In genomic region chr20:2103454-2104153, GRCh38 we compare ENCODE assay signal across 8 cellular contexts. TPM values are rescaled to one million over a fixed set of nuclear protein-coding genes. Genes with fewer than 3 reads are reported as not detected.
DNase-seq lines count a peak whose midpoint lies in the region; ATAC-seq and TF ChIP-seq lines count a peak whose summit lies in the region.

No MANE protein-coding gene starts in this region.

- H3K9ac ChIP-seq in ES-I3 (ENCODE audit: low read depth, low read length), result peak overlapping the region; percentile 93
- peak overlapping the region; percentile 99 for H3K9ac ChIP-seq in endodermal cell (ENCODE audit: extremely low read depth, low read length, poor library complexity, severe bottlenecking)

- H3K9me3 ChIP-seq in ES-I3 (ENCODE audit: control insufficient read depth, insufficient read depth, low read length) (no peaks in the 10 kb centered on the region), endodermal cell (ENCODE audit: control insufficient read depth, low read length) (no peaks in the 10 kb centered on the region)

- DNase-seq in NCI-H69 (lab: John Stamatoyannopoulos, UW) (peak; percentile 41), endodermal cell (no peak), osteocyte (ENCODE audit: extremely low spot score, unreplicated experiment) (no peak), GM13977 (ENCODE audit: low spot score) (no peak)
- DNase-seq in stimulated activated CD4-positive, alpha-beta T cell treated with anti-CD3 and anti-CD28 coated beads, Interleukin-4, amount 100 ng/mL, for 24 hours, result no peak

- peaks cover 20% of the 10 kb centered on the region for H3K4me1 Mint-ChIP-seq in endodermal cell
- peaks cover 40% of the 10 kb centered on the region for H3K4me1 Mint-ChIP-seq in osteocyte (ENCODE audit: unreplicated experiment)

- H3K27ac Mint-ChIP-seq in endodermal cell, result no peak overlapping the region
- H3K27ac Mint-ChIP-seq in osteocyte (ENCODE audit: unreplicated experiment), result peak overlapping the region; percentile 91

- 14 to 23% methylated on average over 4 to 10 of the region's 13 CpGs for WGBS in endodermal cell (ENCODE audit: insufficient coverage in 1 of 2, insufficient read length in 1 of 2), 2 experiments

- H3K4me3 Mint-ChIP-seq in endodermal cell (peak overlapping the region; percentile 73), osteocyte (ENCODE audit: unreplicated experiment) (peak overlapping the region; percentile 95)

- H3K27ac ChIP-seq in endodermal cell (ENCODE audit: low read depth, low read length), result peak overlapping the region; percentile 100

- H3K9me3 Mint-ChIP-seq in endodermal cell (no peaks in the 10 kb centered on the region), osteocyte (ENCODE audit: unreplicated experiment) (no peaks in the 10 kb centered on the region)

- H3K27me3 ChIP-seq in endodermal cell (ENCODE audit: control insufficient read depth, insufficient read depth, low read length, poor library complexity, severe bottlenecking), result no peaks in the 10 kb centered on the region

- peak overlapping the region; percentile 97 for H3K4me3 ChIP-seq in endodermal cell (ENCODE audit: low read length)

- ATAC-seq in HG02610 (IDR thresholded peaks at IDR 0.05; ENCODE audit: unreplicated experiment), result no peak
- no peak for ATAC-seq in GM18861 (IDR thresholded peaks at IDR 0.05; ENCODE audit: unreplicated experiment)

- no peaks in the 10 kb centered on the region for H3K27me3 Mint-ChIP-seq in endodermal cell (ENCODE audit: insufficient read depth)
- peaks cover 2% of the 10 kb centered on the region for H3K27me3 Mint-ChIP-seq in osteocyte (ENCODE audit: unreplicated experiment)

- peaks cover 17% of the 10 kb centered on the region; the same call in 1 of the 2 replicates for H3K4me1 ChIP-seq in ES-I3 (ENCODE audit: insufficient read depth, low read length)
- no peaks in the 10 kb centered on the region for H3K4me1 ChIP-seq in endodermal cell (ENCODE audit: control insufficient read depth, insufficient read depth, low read length)

- H3K36me3 Mint-ChIP-seq in endodermal cell (ENCODE audit: low read depth) (peaks cover 31% of the 10 kb centered on the region), osteocyte (ENCODE audit: unreplicated experiment) (peaks cover 9% of the 10 kb centered on the region)

- no peak for TF ChIP-seq CTCF in endodermal cell (conservative IDR thresholded peaks at IDR 0.05)
- TF ChIP-seq CTCF in osteocyte (IDR thresholded peaks at IDR 0.05), result no peak
- TF ChIP-seq CTCF in GM13977 (IDR thresholded peaks at IDR 0.05; ENCODE audit: extremely low read depth, insufficient read depth, missing control alignments), result no peak

- peaks cover 3% of the 10 kb centered on the region for H3K36me3 ChIP-seq in ES-I3 (ENCODE audit: insufficient read depth, low read length)
- H3K36me3 ChIP-seq in endodermal cell (ENCODE audit: control insufficient read depth, insufficient read depth, low read length), result peaks cover 33% of the 10 kb centered on the region

- in situ Hi-C loops in GM13977 (cut with MboI; ENCODE audit: low pct_unique_long_range_greater_than_20kb, low sequenced_read_pairs, unreplicated experiment), result no loop called here

RNA-seq across cellular contexts. Expression of gene STK35, which starts 2.0 kb away (rescaled TPM):
- total RNA-seq in endodermal cell, result 10 to 100 TPM; 44.0 to 46.3 TPM
- polyA plus RNA-seq in endodermal cell (2013, experiment 1 of 2), result 17.3 TPM
- polyA plus RNA-seq in endodermal cell (2013, experiment 2 of 2), result 16.2 TPM
- total RNA-seq in osteocyte, result 15.6 and 16.3 TPM in 2 replicates
